In the genomic region with DNA sequence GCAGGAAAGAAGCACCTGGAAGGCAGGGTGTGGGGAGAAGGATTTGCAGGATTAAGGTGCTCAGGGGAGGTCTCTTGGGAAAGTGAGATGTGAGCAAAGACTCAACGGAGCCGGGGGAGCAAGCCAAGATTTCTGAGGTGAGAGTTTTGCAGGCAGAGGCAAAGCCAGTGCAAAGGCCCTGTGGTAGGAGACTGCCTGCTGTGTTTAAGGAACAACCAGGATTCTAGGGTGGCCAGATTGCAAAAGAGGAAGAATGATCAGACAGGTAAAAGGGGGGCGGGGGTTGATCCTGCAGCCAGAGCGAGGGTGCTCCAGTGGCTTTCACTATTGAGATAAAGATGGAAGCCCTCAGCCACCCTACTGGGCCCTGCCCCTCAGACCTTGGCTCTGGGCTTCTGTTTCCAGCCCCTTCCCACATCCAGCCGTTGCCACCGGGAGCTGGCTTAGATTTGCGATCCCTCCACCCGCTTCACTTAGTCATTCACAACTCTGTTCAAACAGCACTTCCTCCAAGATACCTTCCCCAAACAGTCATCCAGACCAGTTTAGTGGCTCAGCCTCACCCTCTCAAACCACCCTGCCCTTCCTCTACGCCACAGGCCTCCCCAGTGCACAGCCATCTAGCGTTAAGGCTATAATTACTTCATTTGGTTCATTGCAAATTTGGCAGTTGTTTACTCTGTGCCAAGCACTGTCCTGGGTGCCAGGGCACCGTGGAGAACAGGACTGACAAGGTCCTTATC, we compare ENCODE assay signal across 18 cellular contexts. TPM values are rescaled to one million over a fixed set of nuclear protein-coding genes. Genes with fewer than 3 reads are reported as not detected.
A peak's percentile ranks its signal among the peaks of the same experiment; 100 is the strongest.
DNase-seq lines count a peak whose midpoint lies in the region; ATAC-seq and TF ChIP-seq lines count a peak whose summit lies in the region.
"Had no signal": no experiment of that assay in that cellular context is flagged by ENCODE, and none has a peak within 500 bp of the region (broad histone marks: within the 10 kb centered on the region; RNA-seq: fewer than 3 reads in every experiment).

No MANE protein-coding gene starts in this region.

- H3K9me2 ChIP-seq in PC-3 (replicated peaks; ENCODE audit: low read length) (no peaks in the 10 kb centered on the region), MM.1S (replicated peaks; ENCODE audit: insufficient read depth, low read length) (no peaks in the 10 kb centered on the region)
- H3K9me2 ChIP-seq: SK-N-SH had no signal

- H3K9ac ChIP-seq in PC-3 (ENCODE audit: low read length) (no peak overlapping the region), MM.1S (ENCODE audit: low read length) (no peak overlapping the region)
- H3K9ac ChIP-seq: SK-N-SH had no signal

- H3K36me3 ChIP-seq in HEK293 (ENCODE audit: control insufficient read depth in 2 of 2, insufficient read depth in 1 of 2, low read length in 2 of 2) (no peaks in the 10 kb centered on the region), PC-3 (ENCODE audit: low read depth, low read length) (no peaks in the 10 kb centered on the region), esophagus (ENCODE audit: control insufficient read depth in 2 of 2, insufficient read depth in 2 of 2, low read length in 1 of 2) (no peaks in the 10 kb centered on the region), breast epithelium (no peaks in the 10 kb centered on the region), MM.1S (replicated peaks; ENCODE audit: insufficient read depth, low read length) (no peaks in the 10 kb centered on the region)
- H3K36me3 ChIP-seq: heart left ventricle had no signal

- TF ChIP-seq CTCF in C4-2B (conservative IDR thresholded peaks at IDR 0.05) (no peak), HEK293 (tag by site-specific recombination; IDR thresholded peaks at IDR 0.05) (no peak), PC-3 (conservative IDR thresholded peaks at IDR 0.05; ENCODE audit: low read depth, low read length) (no peak), breast epithelium (IDR thresholded peaks at IDR 0.05) (no peak), MM.1S (IDR thresholded peaks at IDR 0.05; ENCODE audit: low read length) (no peak)

- TF ChIP-seq POLR2A in breast epithelium (IDR thresholded peaks at IDR 0.05), result no peak

- WGBS in esophagus, 2 donors, result 55 to 66% methylated on average over 9 to 11 of the region's 11 CpGs

- H3F3A ChIP-seq in PC-3 (ENCODE audit: low read length, unreplicated experiment) (no peaks in the 10 kb centered on the region), MM.1S (ENCODE audit: insufficient read depth, low read length) (no peaks in the 10 kb centered on the region)

- H3K4me3 ChIP-seq in HEK293 (ENCODE audit: low read depth, low read length) (no peak overlapping the region), PC-3 (ENCODE audit: low read length) (no peak overlapping the region), esophagus (ENCODE audit: low read depth in 1 of 2, low read length in 2 of 2) (no peak overlapping the region), breast epithelium (no peak overlapping the region), MM.1S (ENCODE audit: low read length) (no peak overlapping the region)
- H3K4me3 ChIP-seq: GM12878, GM23338, heart left ventricle had no signal

- peak overlapping the region; percentile 42; the same call in 1 of the 2 replicates for H3K4me2 ChIP-seq in PC-3 (ENCODE audit: low read length)
- no peak overlapping the region for H3K4me2 ChIP-seq in MM.1S (ENCODE audit: low read depth, low read length)
- H3K4me2 ChIP-seq: GM23338, SK-N-SH had no signal

- intact Hi-C loops in PC-3 (cut with micrococcal nuclease) (no loop called here), breast epithelium (cut with DNase I; ENCODE audit: low total_unique reads) (no loop called here)

- peak; percentile 73 for DNase-seq in PC-3
- no peak for DNase-seq in T1000 (lab: John Stamatoyannopoulos, UW)
- no peak for DNase-seq in NCI-H2081 (lab: John Stamatoyannopoulos, UW)
- no peak for DNase-seq in breast epithelium (ENCODE audit: low spot score in 2 of 2)
- DNase-seq in MM.1S, result no peak
- DNase-seq: activated CD8-positive, alpha-beta memory T cell treated with anti-CD3 and anti-CD28 coated beads, Interleukin-2, amount 50 U/mL, for 48 hours; activated naive CD4-positive, alpha-beta T cell treated with anti-CD3 and anti-CD28 coated beads, Interleukin-2, amount 10 ng/mL, durations not matched to agents 7 days and 5 days; heart left ventricle; islet precursor cell; NCI-H1092; OCI-M1; retina; SK-N-SH had no signal

- peak; percentile 91 for ATAC-seq in PC-3
- ATAC-seq: GM12878, GM23338, heart left ventricle had no signal

- H3K27ac ChIP-seq in C4-2B (peak overlapping the region; percentile 70), HEK293 (ENCODE audit: extremely low read depth, low read depth, low read length) (no peak overlapping the region), PC-3 (ENCODE audit: low read length) (peak overlapping the region; percentile 18; the same call in 1 of the 2 replicates), esophagus (ENCODE audit: low read depth in 2 of 2, low read length in 1 of 2) (peak overlapping the region; percentile 56 to 64), breast epithelium (no peak overlapping the region), MM.1S (ENCODE audit: low read length) (no peak overlapping the region)
- H3K27ac ChIP-seq: heart left ventricle had no signal

- H3K4me1 ChIP-seq in HEK293 (ENCODE audit: control insufficient read depth, insufficient read depth, low read length), result no peaks in the 10 kb centered on the region
- H3K4me1 ChIP-seq in PC-3 (ENCODE audit: insufficient read depth, low read length), result peaks cover 15% of the 10 kb centered on the region
- H3K4me1 ChIP-seq in esophagus (ENCODE audit: control insufficient read depth in 2 of 2, insufficient read depth in 2 of 2, low read length in 1 of 2), result peaks cover 0 to 5% of the 10 kb centered on the region in 2 donors
- no peaks in the 10 kb centered on the region for H3K4me1 ChIP-seq in breast epithelium
- no peaks in the 10 kb centered on the region for H3K4me1 ChIP-seq in MM.1S (ENCODE audit: low read length)
- H3K4me1 ChIP-seq: heart left ventricle had no signal

- CTCF ChIA-PET in HEK293 (lab: Yijun Ruan, JAX), result no interaction called here
- CTCF ChIA-PET in PC-3 (lab: Charles Lee), result no interaction called here

- 0 out of 2 replicates have a peak overlapping the region, but pooled peaks have one; percentile 58 for H2AFZ ChIP-seq in PC-3 (ENCODE audit: low read length)
- no peak overlapping the region for H2AFZ ChIP-seq in MM.1S (ENCODE audit: low read length)
- H2AFZ ChIP-seq: GM23338 had no signal

- H3K27me3 ChIP-seq in PC-3 (ENCODE audit: low read length) (no peaks in the 10 kb centered on the region), esophagus (ENCODE audit: control insufficient read depth in 1 of 2, insufficient read depth in 2 of 2, low read length in 2 of 2) (no peaks in the 10 kb centered on the region), breast epithelium (peaks cover 0 to 50% of the 10 kb centered on the region in 2 donors), MM.1S (replicated peaks; ENCODE audit: insufficient read depth, low read length) (no peaks in the 10 kb centered on the region)

- H3K79me2 ChIP-seq in PC-3 (ENCODE audit: low read length) (no peaks in the 10 kb centered on the region), MM.1S (ENCODE audit: low read length) (no peaks in the 10 kb centered on the region)

- H4K20me1 ChIP-seq in PC-3 (ENCODE audit: low read length) (no peaks in the 10 kb centered on the region), MM.1S (ENCODE audit: insufficient read depth, low read length) (no peaks in the 10 kb centered on the region)

- no TSS peak for BruUV-seq in PC-3 (replicated peaks; lab: Mats Ljungman, UMichigan)

- POLR2A ChIA-PET in HEK293 (lab: Yijun Ruan, JAX), result no interaction called here
- POLR2A ChIA-PET in PC-3 (lab: Charles Lee; ENCODE audit: unreplicated experiment), result no interaction called here

- H3K9me3 ChIP-seq in HEK293 (ENCODE audit: control insufficient read depth, insufficient read depth, low read depth, low read length) (no peaks in the 10 kb centered on the region), PC-3 (ENCODE audit: low read length) (no peaks in the 10 kb centered on the region), esophagus (ENCODE audit: control insufficient read depth in 2 of 2, insufficient read depth in 1 of 2, low read depth in 1 of 2, low read length in 1 of 2) (no peaks in the 10 kb centered on the region), breast epithelium (no peaks in the 10 kb centered on the region), MM.1S (replicated peaks; ENCODE audit: insufficient read depth, low read length) (no peaks in the 10 kb centered on the region)
- H3K9me3 ChIP-seq: heart left ventricle, SK-N-SH had no signal

TF ChIP-seq in HEK293, 187 proteins besides CTCF, POLR2A, EP300 and RAD21 (continues in another document):
- TF ChIP-seq GFI1B (tag by site-specific recombination; IDR thresholded peaks at IDR 0.05), result no peak
- no peak for TF ChIP-seq ZNF16 (tag by site-specific recombination; IDR thresholded peaks at IDR 0.05; ENCODE audit: low read depth)
- no peak for TF ChIP-seq ZNF274 (IDR thresholded peaks at IDR 0.05; ENCODE audit: low read length)
- TF ChIP-seq ZNF274 (tag by site-specific recombination; IDR thresholded peaks at IDR 0.05; ENCODE audit: borderline replicate concordance), result no peak
- peak; percentile 35; the same call in 1 of the 2 replicates for TF ChIP-seq KLF1 (tag by site-specific recombination; IDR thresholded peaks at IDR 0.05)
- no peak for TF ChIP-seq MYNN (tag by site-specific recombination; IDR thresholded peaks at IDR 0.05; ENCODE audit: borderline replicate concordance)
- TF ChIP-seq ZNF529 (tag by site-specific recombination; IDR thresholded peaks at IDR 0.05; ENCODE audit: insufficient replicate concordance), result no peak
- TF ChIP-seq ZNF549 (tag by site-specific recombination; IDR thresholded peaks at IDR 0.05), result no peak
- TF ChIP-seq ZNF214 (tag by site-specific recombination; IDR thresholded peaks at IDR 0.05; ENCODE audit: borderline replicate concordance), result no peak
- no peak for TF ChIP-seq ZNF37A (tag by site-specific recombination; IDR thresholded peaks at IDR 0.05)
- TF ChIP-seq, protein P1, sequence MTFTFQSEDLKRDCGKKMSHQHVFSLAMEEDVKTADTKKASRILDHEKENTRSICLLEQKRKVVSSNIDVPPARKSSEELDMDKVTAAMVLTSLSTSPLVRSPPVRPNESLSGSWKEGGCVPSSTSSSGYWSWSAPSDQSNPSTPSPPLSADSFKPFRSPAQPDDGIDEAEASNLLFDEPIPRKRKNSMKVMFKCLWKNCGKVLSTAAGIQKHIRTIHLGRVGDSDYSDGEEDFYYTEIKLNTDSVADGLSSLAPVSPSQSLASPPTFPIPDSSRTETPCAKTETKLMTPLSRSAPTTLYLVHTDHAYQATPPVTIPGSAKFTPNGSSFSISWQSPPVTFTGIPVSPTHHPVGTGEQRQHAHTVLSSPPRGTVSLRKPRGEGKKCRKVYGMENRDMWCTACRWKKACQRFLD (tag by site-specific recombination; IDR thresholded peaks at IDR 0.05), result no peak
- no peak for TF ChIP-seq ZNF792 (tag by site-specific recombination; IDR thresholded peaks at IDR 0.05)

RNA-seq across cellular contexts. Expression of a gene that starts 23.3 kb away (rescaled TPM):
- total RNA-seq in PC-3 (2014; rRNA removed) (21.8 and 41.9 TPM in 2 replicates), breast epithelium (10 to 100 TPM; 11.7 to 28.1 (median 27.9) TPM)
- polyA plus RNA-seq in esophagus, result 10 to 100 TPM in 1 of 2 donors, 1 to 10 TPM in 1; 9.6 to 10.7 TPM

Comparison
In these comparisons a context has a peak if more than half of its experiments do, and no peak if none do; other contexts are left out.
1. H3K27ac ChIP-seq: peak in C4-2B (single experiment), PC-3 (single experiment) and esophagus (2 of 2); none in HEK293 (single experiment), breast epithelium (0 of 2) and MM.1S (single experiment).